Comparison of ENCODE assay signal across 1 cellular context in the genomic region with DNA sequence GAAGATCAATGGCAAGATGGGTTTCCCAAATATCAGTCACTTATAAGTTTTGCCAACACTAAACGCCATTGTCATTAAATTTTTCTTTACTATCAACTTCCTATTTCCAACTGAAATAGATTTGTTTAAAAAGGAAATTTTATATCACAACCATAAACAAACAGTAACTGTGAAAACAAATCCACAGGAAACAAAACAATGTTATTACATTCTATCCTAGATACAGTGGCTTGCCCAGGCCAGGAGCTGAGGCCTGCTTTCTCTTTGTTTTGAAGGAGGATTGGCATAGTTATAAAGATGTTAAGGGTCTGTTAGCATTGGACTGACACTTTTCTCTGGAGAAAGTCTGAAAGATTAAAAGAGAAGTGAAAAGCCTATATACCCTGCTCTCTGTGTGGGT.
TF ChIP-seq lines count a peak whose summit lies in the region.

No MANE protein-coding gene starts in this region.

TF ChIP-seq in endothelial cell of umbilical vein, 7 proteins besides CTCF, POLR2A, EP300 and RAD21 (continued from another document):
- TF ChIP-seq POLR2AphosphoS5 (IDR thresholded peaks at IDR 0.05; ENCODE audit: insufficient read depth, low read depth, low read length) (no peak), GATA2 (IDR thresholded peaks at IDR 0.05; ENCODE audit: insufficient read depth, insufficient read length, low read depth, low read length) (no peak), MYC (IDR thresholded peaks at IDR 0.05; ENCODE audit: low read depth, low read length) (no peak), FOS (IDR thresholded peaks at IDR 0.05; ENCODE audit: borderline replicate concordance, insufficient read depth, low read length) (no peak)
